ENCODE assay signal across 8 cellular contexts in genomic region chr17:42276609-42277341, GRCh38. TPM values are rescaled to one million over a fixed set of nuclear protein-coding genes. Genes with fewer than 3 reads are reported as not detected.
DNase-seq lines count a peak whose midpoint lies in the region; ATAC-seq and TF ChIP-seq lines count a peak whose summit lies in the region.

No MANE protein-coding gene starts in this region.

- H3K9me3 ChIP-seq in BLaER1 treated with 17β-estradiol and CSF1 and Interleukin-3, amounts not matched to agents 10 nM and 100 nM (replicated peaks in 1 of 11): no peaks in the 10 kb centered on the region

- peak overlapping the region; percentile 80 to 96 (median 93) for H3K27ac ChIP-seq in BLaER1 treated with 17β-estradiol and CSF1 and Interleukin-3, amounts not matched to agents 10 nM and 100 nM

- H3K4me2 ChIP-seq in BLaER1 treated with 17β-estradiol and CSF1 and Interleukin-3, amounts not matched to agents 10 nM and 100 nM: peak overlapping the region; percentile 81 to 99 (median 96)

- H3K36me3 Mint-ChIP-seq in activated T-cell treated with anti-CD3 and anti-CD28 coated beads, Interleukin-2, amount 50 U/mL, for 4 hours (ENCODE audit: insufficient read depth): peaks cover 7% of the 10 kb centered on the region
- no peaks in the 10 kb centered on the region for H3K36me3 Mint-ChIP-seq in nephron progenitor cell (ENCODE audit: low read depth)

- TF ChIP-seq CTCF in foreskin fibroblast (IDR thresholded peaks at IDR 0.05; ENCODE audit: low read depth, low read length): no peak
- TF ChIP-seq CTCF in nephron progenitor cell (IDR thresholded peaks at IDR 0.05): no peak

- H3K36me3 ChIP-seq in BLaER1 treated with 17β-estradiol and CSF1 and Interleukin-3, amounts not matched to agents 10 nM and 100 nM: no peaks in the 10 kb centered on the region

- H3K27me3 Mint-ChIP-seq in activated T-cell treated with anti-CD3 and anti-CD28 coated beads, Interleukin-2, amount 50 U/mL, for 4 hours (ENCODE audit: low read depth): no peaks in the 10 kb centered on the region
- peaks cover 15% of the 10 kb centered on the region for H3K27me3 Mint-ChIP-seq in nephron progenitor cell (ENCODE audit: low read depth, poor library complexity)

- H3K27ac Mint-ChIP-seq in nephron progenitor cell: peak overlapping the region; percentile 54

- H3K4me1 Mint-ChIP-seq in activated T-cell treated with anti-CD3 and anti-CD28 coated beads, Interleukin-2, amount 50 U/mL, for 4 hours (ENCODE audit: low read depth): peaks cover 40% of the 10 kb centered on the region
- peaks cover 49% of the 10 kb centered on the region for H3K4me1 Mint-ChIP-seq in nephron progenitor cell

- no peaks in the 10 kb centered on the region for H3K9me3 Mint-ChIP-seq in activated T-cell treated with anti-CD3 and anti-CD28 coated beads, Interleukin-2, amount 50 U/mL, for 4 hours
- no peaks in the 10 kb centered on the region for H3K9me3 Mint-ChIP-seq in nephron progenitor cell

- peaks cover 43 to 46% (median 44%) of the 10 kb centered on the region in 10 experiments for H3K4me1 ChIP-seq in BLaER1 treated with 17β-estradiol and CSF1 and Interleukin-3, amounts not matched to agents 10 nM and 100 nM

- peak overlapping the region; percentile 92 to 96 (median 93) for H3K9ac ChIP-seq in BLaER1 treated with 17β-estradiol and CSF1 and Interleukin-3, amounts not matched to agents 10 nM and 100 nM

- peak overlapping the region; percentile 82 to 99 (median 89) for H3K4me3 ChIP-seq in BLaER1 treated with 17β-estradiol and CSF1 and Interleukin-3, amounts not matched to agents 10 nM and 100 nM
- H3K4me3 ChIP-seq in foreskin fibroblast (ENCODE audit: low read depth in 1 of 2, low read length in 2 of 2): peak overlapping the region; percentile 57 to 65

- DNase-seq in NCI-H1417 (lab: John Stamatoyannopoulos, UW) (peak; percentile 27 to 76 (median 64)), foreskin fibroblast (peak; percentile 76 to 90), nephron progenitor cell (peak; percentile 39), cerebellar nuclear complex (lab: John Stamatoyannopoulos, UW) (no peak)
- no peak for DNase-seq in activated T-cell treated with anti-CD3 and anti-CD28 coated beads, Interleukin-2, amount 50 U/mL, for 4 hours

- peak overlapping the region; percentile 85 for H3K4me3 Mint-ChIP-seq in activated T-cell treated with anti-CD3 and anti-CD28 coated beads, Interleukin-2, amount 50 U/mL, for 4 hours
- peak overlapping the region; percentile 82 for H3K4me3 Mint-ChIP-seq in nephron progenitor cell

- ATAC-seq in GM21515 (IDR thresholded peaks at IDR 0.05; ENCODE audit: unreplicated experiment) (peak; percentile 6), GM21717 (IDR thresholded peaks at IDR 0.05; ENCODE audit: unreplicated experiment) (no peak)
- ATAC-seq in activated T-cell treated with anti-CD3 and anti-CD28 coated beads, Interleukin-2, amount 50 U/mL, for 4 hours: no peak

- peaks cover 0 to 31% (median 9%) of the 10 kb centered on the region in 11 experiments; a peak in 8 of 22 replicates for H4K20me1 ChIP-seq in BLaER1 treated with 17β-estradiol and CSF1 and Interleukin-3, amounts not matched to agents 10 nM and 100 nM

- no peaks in the 10 kb centered on the region for H3K27me3 ChIP-seq in BLaER1 treated with 17β-estradiol and CSF1 and Interleukin-3, amounts not matched to agents 10 nM and 100 nM

RNA-seq across cellular contexts. Expression of gene STAT5B, which starts 0.6 kb away (rescaled TPM):
- total RNA-seq in activated T-cell treated with anti-CD3 and anti-CD28 coated beads, Interleukin-2, amount 50 U/mL, for 4 hours: 10 to 100 TPM; 62.9 to 86.7 (median 71.9) TPM

RNA-seq across cellular contexts. Expression of gene STAT5A, which starts 11.5 kb away (rescaled TPM):
- 100 to 1,000 TPM; 193 to 264 (median 220) TPM for total RNA-seq in activated T-cell treated with anti-CD3 and anti-CD28 coated beads, Interleukin-2, amount 50 U/mL, for 4 hours

Comparison
In these comparisons a context has a peak if more than half of its experiments do, and no peak if none do; other contexts are left out.
1. DNase-seq: peak in NCI-H1417 (3 of 3), foreskin fibroblast (2 of 2) and nephron progenitor cell (single experiment); none in activated T-cell treated with anti-CD3 and anti-CD28 coated beads, Interleukin-2, amount 50 U/mL, for 4 hours (single experiment) and cerebellar nuclear complex (0 of 2).